ENCODE assay signal across 10 cellular contexts in the genomic region with DNA sequence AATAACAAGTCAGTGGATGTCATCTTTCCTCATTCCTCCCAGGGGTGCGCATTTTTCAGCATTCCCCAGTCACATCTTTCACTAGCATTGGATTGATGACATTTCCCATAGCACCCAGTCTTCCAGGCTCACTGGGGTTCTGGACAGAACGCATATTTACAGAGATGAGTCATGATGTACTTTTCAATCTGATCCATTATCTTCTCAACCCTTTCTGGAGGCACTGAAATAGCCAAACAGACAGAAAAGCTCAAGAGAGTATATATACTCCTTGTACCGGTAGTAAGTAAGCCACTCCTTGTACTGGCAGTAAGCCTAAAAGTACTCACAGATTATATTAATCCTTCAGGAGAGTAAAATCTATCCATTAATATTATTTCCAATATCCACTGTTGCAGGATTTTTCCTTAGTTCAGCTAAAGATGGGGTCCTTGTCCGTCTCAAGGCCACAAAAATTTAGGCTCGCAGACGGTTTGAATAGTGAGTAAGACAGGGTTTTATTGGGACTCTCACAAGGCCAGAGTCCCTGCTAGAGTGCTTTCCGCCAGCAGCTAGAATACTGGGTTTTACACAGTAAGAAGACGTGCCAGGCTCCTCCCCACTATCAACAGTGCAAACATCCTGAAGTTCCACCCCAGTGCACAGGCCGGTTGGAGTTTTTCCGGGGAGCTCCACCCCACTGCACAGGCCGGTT.
A peak's percentile ranks its signal among the peaks of the same experiment; 100 is the strongest.
DNase-seq lines count a peak whose midpoint lies in the region; ATAC-seq, FAIRE-seq and TF ChIP-seq lines count a peak whose summit lies in the region.
"Had no signal": no experiment of that assay in that cellular context is flagged by ENCODE, and none has a peak within 500 bp of the region (broad histone marks: within the 10 kb centered on the region; RNA-seq: fewer than 3 reads in every experiment).

No MANE protein-coding gene starts in this region.

- H3K4me3 ChIP-seq in Panc1 (ENCODE audit: low read depth in 2 of 2, low read length in 2 of 2) (peak overlapping the region; percentile 42 to 55), kidney (ENCODE audit: low read length in 2 of 2) (no peak overlapping the region)

- H3K4me1 ChIP-seq in Panc1 (ENCODE audit: control insufficient read depth, insufficient read depth, low read length), result peaks cover 38% of the 10 kb centered on the region
- peaks cover 0 to 5% of the 10 kb centered on the region in 2 donors for H3K4me1 ChIP-seq in kidney (ENCODE audit: control insufficient read depth in 1 of 2, insufficient read depth in 1 of 2, low read depth in 1 of 2, low read length in 2 of 2)

- in situ Hi-C loops in Panc1 (cut with HindIII; ENCODE audit: low pct_unique_long_range_greater_than_20kb, low sequenced_read_pairs), result no loop called here

- CTCF ChIA-PET in Panc1 (lab: Charles Lee), result interaction anchor here (0.6 kb wide), 1 partner anchor 8 kb away, joined by 3 read pairs; no protein-coding TSS in a partner anchor

- H3K27ac ChIP-seq in Panc1 (ENCODE audit: low read length), result peak overlapping the region; percentile 97
- no peak overlapping the region for H3K27ac ChIP-seq in kidney (ENCODE audit: low read depth in 2 of 2, low read length in 2 of 2)

- H3K36me3 ChIP-seq in Panc1 (ENCODE audit: control insufficient read depth, insufficient read depth, low read length) (no peaks in the 10 kb centered on the region), kidney (ENCODE audit: control insufficient read depth in 1 of 2, insufficient read depth in 2 of 2, low read length in 2 of 2) (no peaks in the 10 kb centered on the region)

- no peak for FAIRE-seq in kidney (lab: Jason Lieb, UNC)

- H3K36me3 Mint-ChIP-seq in stimulated activated naive B cell treated with anti-CD40 and anti-IgM and Interleukin-4, amounts not matched to agents 10 μg/mL and 1 μg/mL and 100 μg/mL, for 72 hours, result no peaks in the 10 kb centered on the region

- no peaks in the 10 kb centered on the region for H3K4me1 Mint-ChIP-seq in stimulated activated naive B cell treated with anti-CD40 and anti-IgM and Interleukin-4, amounts not matched to agents 10 μg/mL and 1 μg/mL and 100 μg/mL, for 72 hours
- H3K4me1 Mint-ChIP-seq: activated B cell treated with CpG ODN at 0.5 μM for 24 hours had no signal

- intact Hi-C loops in Panc1 (cut with micrococcal nuclease; ENCODE audit: unreplicated experiment) (no loop called here), sciatic nerve (cut with DNase I) (no loop called here), kidney (cut with DNase I) (no loop called here)

- H3K27ac Mint-ChIP-seq in stimulated activated naive B cell treated with anti-CD40 and anti-IgM and Interleukin-4, amounts not matched to agents 10 μg/mL and 1 μg/mL and 100 μg/mL, for 72 hours, result no peak overlapping the region
- H3K27ac Mint-ChIP-seq: activated B cell treated with CpG ODN at 0.5 μM for 24 hours had no signal

- TF ChIP-seq CTCF in Panc1 (IDR thresholded peaks at IDR 0.05) (no peak), omental fat pad (IDR thresholded peaks at IDR 0.05) (no peak), kidney (IDR thresholded peaks at IDR 0.05; ENCODE audit: borderline replicate concordance, extremely low read depth, insufficient read depth) (no peak)

- no peaks in the 10 kb centered on the region for H3K27me3 ChIP-seq in Panc1 (ENCODE audit: control insufficient read depth, insufficient read depth, low read length)

- H3K9me3 ChIP-seq in Panc1 (ENCODE audit: control insufficient read depth, insufficient read depth, low read depth, low read length), result no peaks in the 10 kb centered on the region
- H3K9me3 ChIP-seq in kidney (ENCODE audit: control insufficient read depth in 1 of 2, low read length in 2 of 2), result no peaks in the 10 kb centered on the region

- ATAC-seq in Panc1, result peak; percentile 95
- peak; percentile 96 for ATAC-seq in sciatic nerve
- no peak for ATAC-seq in omental fat pad (ENCODE audit: low FRiP score)
- no peak for ATAC-seq in stimulated activated naive B cell treated with anti-CD40 and anti-IgM and Interleukin-4, amounts not matched to agents 10 μg/mL and 1 μg/mL and 100 μg/mL, for 72 hours (replicated peaks)
- ATAC-seq: HCT116 had no signal

- no peak overlapping the region for H3K9ac ChIP-seq in kidney (ENCODE audit: low read length in 2 of 2)

- H3K9me3 Mint-ChIP-seq in stimulated activated naive B cell treated with anti-CD40 and anti-IgM and Interleukin-4, amounts not matched to agents 10 μg/mL and 1 μg/mL and 100 μg/mL, for 72 hours, result no peaks in the 10 kb centered on the region
- H3K9me3 Mint-ChIP-seq: activated B cell treated with CpG ODN at 0.5 μM for 24 hours had no signal

- BruUV-seq in Panc1 (replicated peaks; lab: Mats Ljungman, UMichigan), result TSS peak; percentile 96

- H3K4me3 Mint-ChIP-seq in stimulated activated naive B cell treated with anti-CD40 and anti-IgM and Interleukin-4, amounts not matched to agents 10 μg/mL and 1 μg/mL and 100 μg/mL, for 72 hours, result no peak overlapping the region
- H3K4me3 Mint-ChIP-seq: activated B cell treated with CpG ODN at 0.5 μM for 24 hours had no signal

- POLR2A ChIA-PET in Panc1 (lab: Charles Lee), result no interaction called here

- DNase-seq in GM03348 (ENCODE audit: low spot score) (peak; percentile 13), Panc1 (ENCODE audit: low read depth, low spot score) (peak; percentile 85), glomerular visceral epithelial cell (ENCODE audit: extremely low spot score) (peak; percentile 61), sciatic nerve (ENCODE audit: low spot score) (peak; percentile 70), omental fat pad (ENCODE audit: low spot score) (no peak), RPMI8226 (no peak), kidney (no peak)
- DNase-seq in stimulated activated naive B cell treated with anti-CD40 and anti-IgM and Interleukin-4, amounts not matched to agents 10 μg/mL and 1 μg/mL and 100 μg/mL, for 72 hours, result no peak
- DNase-seq: activated B cell treated with CpG ODN at 0.5 μM for 24 hours had no signal

- H3K27me3 Mint-ChIP-seq in stimulated activated naive B cell treated with anti-CD40 and anti-IgM and Interleukin-4, amounts not matched to agents 10 μg/mL and 1 μg/mL and 100 μg/mL, for 72 hours, result no peaks in the 10 kb centered on the region
- H3K27me3 Mint-ChIP-seq: activated B cell treated with CpG ODN at 0.5 μM for 24 hours had no signal

Comparison
In these comparisons a context has a peak if more than half of its experiments do, and no peak if none do; other contexts are left out.
1. DNase-seq: peak in GM03348 (single experiment), Panc1 (single experiment), glomerular visceral epithelial cell (single experiment) and sciatic nerve (single experiment); none in omental fat pad (single experiment), stimulated activated naive B cell treated with anti-CD40 and anti-IgM and Interleukin-4, amounts not matched to agents 10 μg/mL and 1 μg/mL and 100 μg/mL, for 72 hours (single experiment), RPMI8226 (single experiment) and kidney (single experiment).
2. ATAC-seq: peak in Panc1 (single experiment) and sciatic nerve (single experiment); none in omental fat pad (single experiment) and stimulated activated naive B cell treated with anti-CD40 and anti-IgM and Interleukin-4, amounts not matched to agents 10 μg/mL and 1 μg/mL and 100 μg/mL, for 72 hours (0 of 2).
3. H3K4me3 ChIP-seq: peak in Panc1 (2 of 2); none in kidney (0 of 2).